In genomic region chr4:168830777-168831512, GRCh38 we compare ENCODE assay signal across 8 cellular contexts.
A peak's percentile ranks its signal among the peaks of the same experiment; 100 is the strongest.
DNase-seq lines count a peak whose midpoint lies in the region; ATAC-seq and TF ChIP-seq lines count a peak whose summit lies in the region.

No MANE protein-coding gene starts in this region.

- H3K9me3 ChIP-seq in breast epithelium: no peaks in the 10 kb centered on the region

- peak overlapping the region; percentile 89 to 98 (median 90) for H3K4me3 ChIP-seq in breast epithelium

- peak overlapping the region; percentile 78; the same call in 1 of the 2 replicates for H3K27ac ChIP-seq in C4-2B
- peak overlapping the region; percentile 97 to 98 for H3K27ac ChIP-seq in breast epithelium

- H3K27ac Mint-ChIP-seq in natural killer cell: peak overlapping the region in 1 of 2 donors; percentile 86

- no peak for TF ChIP-seq POLR2A in breast epithelium (IDR thresholded peaks at IDR 0.05)

- H3K9me3 Mint-ChIP-seq in natural killer cell: no peaks in the 10 kb centered on the region

- H3K27me3 Mint-ChIP-seq in natural killer cell (ENCODE audit: low read depth in 2 of 2): peaks cover 46 to 62% of the 10 kb centered on the region in 2 donors

- ATAC-seq in natural killer cell: no peak
- ATAC-seq in HG03039 (IDR thresholded peaks at IDR 0.05; ENCODE audit: unreplicated experiment): no peak
- no peak for ATAC-seq in HG03159 (IDR thresholded peaks at IDR 0.05; ENCODE audit: unreplicated experiment)

- peak; percentile 6 to 38 for DNase-seq in Kasumi-1 (lab: John Stamatoyannopoulos, UW)
- DNase-seq in breast epithelium (ENCODE audit: low spot score in 2 of 2): no peak
- DNase-seq in natural killer cell: no peak
- DNase-seq in kidney glomerular epithelial cell (lab: John Stamatoyannopoulos, UW): no peak
- no peak for DNase-seq in head of caudate nucleus

- H3K4me1 ChIP-seq in breast epithelium: no peaks in the 10 kb centered on the region

- H3K4me1 Mint-ChIP-seq in natural killer cell: peaks cover 6 to 27% of the 10 kb centered on the region in 2 donors

- TF ChIP-seq CTCF in C4-2B (conservative IDR thresholded peaks at IDR 0.05) (no peak), breast epithelium (IDR thresholded peaks at IDR 0.05) (no peak), natural killer cell (IDR thresholded peaks at IDR 0.05) (no peak)

- intact Hi-C loops in breast epithelium (cut with DNase I; ENCODE audit: low total_unique reads): no loop called here
- intact Hi-C loops in natural killer cell (cut with micrococcal nuclease): loop anchor here (1.0 to 10.0 kb wide), 3 partner anchors 14 to 184 kb away; partner anchors contain the start of gene CBR4
- intact Hi-C loops in head of caudate nucleus (cut with DNase I): no loop called here

- no peaks in the 10 kb centered on the region for H3K27me3 ChIP-seq in breast epithelium

- peak overlapping the region; percentile 84 for H3K4me3 Mint-ChIP-seq in natural killer cell

- no peaks in the 10 kb centered on the region for H3K36me3 ChIP-seq in breast epithelium

- H3K36me3 Mint-ChIP-seq in natural killer cell: no peaks in the 10 kb centered on the region

Comparison
In these comparisons a context has a peak if more than half of its experiments do, and no peak if none do; other contexts are left out.
1. DNase-seq: peak in Kasumi-1 (2 of 2); none in breast epithelium (0 of 2), natural killer cell (single experiment), kidney glomerular epithelial cell (single experiment) and head of caudate nucleus (0 of 42).